8 cellular contexts compared by ENCODE assay signal in the genomic region with DNA sequence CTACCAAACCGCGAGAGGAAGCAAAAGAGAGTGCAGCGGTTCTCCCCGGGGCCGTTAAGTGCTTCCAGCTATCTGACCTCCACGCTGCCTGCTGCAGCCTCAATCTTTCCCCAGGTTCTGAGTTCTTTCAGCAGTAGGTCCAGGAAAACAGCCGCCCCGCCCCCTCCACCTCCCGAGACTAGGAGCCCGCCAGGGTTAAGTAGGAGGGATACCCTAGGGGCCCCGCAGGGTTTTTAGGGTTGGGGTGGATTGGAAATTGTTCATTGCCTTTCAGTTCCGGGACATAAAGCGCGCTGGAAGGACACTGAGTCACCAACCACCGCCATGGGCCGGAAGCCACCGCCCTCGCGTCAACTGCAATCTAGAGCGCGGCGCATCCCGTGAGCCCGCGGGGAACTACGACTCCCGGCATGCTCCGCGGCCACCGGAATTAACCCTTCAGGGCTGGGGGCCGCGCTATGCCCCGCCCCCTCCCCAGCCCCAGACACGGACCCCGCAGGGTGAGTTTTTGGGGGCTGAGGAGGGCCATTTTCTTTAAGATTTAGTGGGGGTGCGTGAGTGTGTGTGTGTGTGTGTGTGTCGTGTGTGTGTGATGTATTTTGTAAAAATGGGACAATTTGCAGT. TPM values are rescaled to one million over a fixed set of nuclear protein-coding genes. Genes with fewer than 3 reads are reported as not detected.
DNase-seq lines count a peak whose midpoint lies in the region; ATAC-seq and TF ChIP-seq lines count a peak whose summit lies in the region.

MYL6B (plus strand) TSS at position 456 of the 624 bp plus-strand sequence. CDS start 1,332 bp downstream, outside the sequence.

- CTCF ChIA-PET in PC-3 (lab: Charles Lee) = interaction anchor here (0.9 kb wide), 1 partner anchor 37 kb away, joined by 4 read pairs; the partner anchor contains the start of gene SMARCC2

- H3K36me3 ChIP-seq in PC-3 (ENCODE audit: low read depth, low read length) (no peaks in the 10 kb centered on the region; the same call in 1 of the 2 replicates), mucosa of stomach (ENCODE audit: control insufficient read depth, insufficient read depth, low read length) (no peaks in the 10 kb centered on the region)

- H3K4me3 ChIP-seq in Jurkat, Clone E6-1 (ENCODE audit: low read length) = peak within 1 kb of the TSS; percentile 86
- H3K4me3 ChIP-seq in PC-3 (ENCODE audit: low read length) (peak within 1 kb of the TSS; percentile 84), mucosa of stomach (ENCODE audit: low read length) (peak within 1 kb of the TSS; percentile 78)

- DNase-seq in DMS153 treated with DMSO at 0.1 percent for 48 hours (lab: John Stamatoyannopoulos, UW; ENCODE audit: unreplicated experiment) (peak; percentile 90), PC-3 (peak; percentile 94), activated T-cell treated with anti-CD3 and anti-CD28 coated beads for 48 hours (ENCODE audit: low read depth) (peak; percentile 94), erythroblast (lab: John Stamatoyannopoulos, UW) (peak; percentile 92 to 95)
- DNase-seq in Jurkat, Clone E6-1 (ENCODE audit: low read depth, low spot score) = peak; percentile 92
- peak; percentile 95 for DNase-seq in stimulated activated CD8-positive, alpha-beta memory T cell treated with anti-CD3 and anti-CD28 coated beads, Interleukin-4, amount 100 ng/mL, for 48 hours

- H3K4me2 ChIP-seq in PC-3 (ENCODE audit: low read length) = peak within 1 kb of the TSS; percentile 99

- intact Hi-C loops in PC-3 (cut with micrococcal nuclease) = loop anchor here (1.0 kb wide), 1 partner anchor 26 kb away; no protein-coding TSS in a partner anchor

- POLR2A ChIA-PET in PC-3 (lab: Charles Lee; ENCODE audit: unreplicated experiment) = no interaction called here

- ATAC-seq in GM21619 (IDR thresholded peaks at IDR 0.05; ENCODE audit: unreplicated experiment) (peak; percentile 82), PC-3 (peak; percentile 85)

- H3K9me3 ChIP-seq in PC-3 (ENCODE audit: low read length) = no peaks in the 10 kb centered on the region
- no peaks in the 10 kb centered on the region for H3K9me3 ChIP-seq in mucosa of stomach (ENCODE audit: control insufficient read depth, low read length)

- H2AFZ ChIP-seq in PC-3 (ENCODE audit: low read length) = peak within 1 kb of the TSS; percentile 80

- peaks cover 3% of the 10 kb centered on the region for H3F3A ChIP-seq in PC-3 (ENCODE audit: low read length, unreplicated experiment)

- H3K79me2 ChIP-seq in PC-3 (ENCODE audit: low read length) = peaks cover 12% of the 10 kb centered on the region

- no TSS peak for BruUV-seq in PC-3 (replicated peaks; lab: Mats Ljungman, UMichigan)

- H4K20me1 ChIP-seq in PC-3 (ENCODE audit: low read length) = no peaks in the 10 kb centered on the region

- H3K9me2 ChIP-seq in PC-3 (replicated peaks; ENCODE audit: low read length) = no peaks in the 10 kb centered on the region

- H3K27ac ChIP-seq in PC-3 (ENCODE audit: low read length) = peak within 1 kb of the TSS; percentile 77

- no peak for TF ChIP-seq CTCF in PC-3 (conservative IDR thresholded peaks at IDR 0.05; ENCODE audit: low read depth, low read length)

- H3K4me1 ChIP-seq in PC-3 (ENCODE audit: insufficient read depth, low read length) (peaks cover 21% of the 10 kb centered on the region), mucosa of stomach (ENCODE audit: control insufficient read depth, insufficient read depth, low read length) (peaks cover 16% of the 10 kb centered on the region)

- peak; percentile 76 for TF ChIP-seq POLR2A in erythroblast (IDR thresholded peaks at IDR 0.05; ENCODE audit: low read length)

- peak within 1 kb of the TSS; percentile 79 for H3K9ac ChIP-seq in PC-3 (ENCODE audit: low read length)
- H3K9ac ChIP-seq in mucosa of stomach (ENCODE audit: low read length) = peak within 1 kb of the TSS; percentile 88

- H3K27me3 ChIP-seq in PC-3 (ENCODE audit: low read length) = no peaks in the 10 kb centered on the region
- no peaks in the 10 kb centered on the region for H3K27me3 ChIP-seq in mucosa of stomach (ENCODE audit: control insufficient read depth, insufficient read depth, low read length)

RNA-seq across cellular contexts. Expression of gene MYL6B, which starts in this region (rescaled TPM):
- 282 TPM for polyA plus RNA-seq in Jurkat, Clone E6-1 (2012; ENCODE audit: insufficient read depth, insufficient read length)
- total RNA-seq in PC-3 (2014; rRNA removed) = 153 and 178 TPM in 2 replicates

Comparison
In these comparisons a context has a peak if more than half of its experiments do, and no peak if none do; other contexts are left out.
1. Peak in every context shown above with its lines: DNase-seq, ATAC-seq, H3K4me3 ChIP-seq and H3K27ac ChIP-seq.